ENCODE assay signal across 18 cellular contexts in the genomic region with DNA sequence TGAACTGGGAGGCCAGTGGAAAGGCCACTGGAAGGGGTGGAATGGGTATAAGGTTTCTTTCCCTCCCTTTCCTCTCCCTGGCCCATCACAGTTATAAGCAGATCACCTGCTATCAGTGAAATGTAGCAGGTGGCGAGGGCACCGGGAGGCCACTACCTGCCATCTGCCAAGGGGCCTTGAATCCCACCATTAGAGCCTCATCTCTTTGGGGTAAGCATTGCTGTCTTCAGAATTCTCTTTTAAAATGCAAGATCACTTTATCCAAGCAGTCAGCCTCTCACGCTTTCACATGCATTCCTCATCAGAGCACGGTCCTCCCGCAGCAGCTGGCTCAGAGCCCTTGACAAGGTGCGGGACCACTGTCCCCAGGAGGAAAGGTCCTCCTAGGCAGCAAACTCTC.
DNase-seq lines count a peak whose midpoint lies in the region; ATAC-seq and TF ChIP-seq lines count a peak whose summit lies in the region.
"Had no signal": no experiment of that assay in that cellular context is flagged by ENCODE, and none has a peak within 500 bp of the region (broad histone marks: within the 10 kb centered on the region; RNA-seq: fewer than 3 reads in every experiment).

No MANE protein-coding gene starts in this region.

- no peak overlapping the region for H3K4me3 ChIP-seq in heart right ventricle
- H3K4me3 ChIP-seq: BLaER1, GM23248, HAP-1 had no signal

- intact Hi-C loops in Right ventricle myocardium inferior (cut with DNase I) (no loop called here), heart right ventricle (cut with DNase I) (no loop called here), natural killer cell (cut with micrococcal nuclease) (no loop called here)

- WGBS in heart right ventricle, 2 donors, result 57 to 84% methylated on average over 6 of the region's 6 CpGs

- H3K4me3 Mint-ChIP-seq in natural killer cell, result no peak overlapping the region
- H3K4me3 Mint-ChIP-seq: CD14-positive monocyte; CD4-positive, alpha-beta memory T cell had no signal

- H3K4me1 Mint-ChIP-seq in natural killer cell, result no peaks in the 10 kb centered on the region
- H3K4me1 Mint-ChIP-seq: CD4-positive, alpha-beta memory T cell had no signal

- H3K9me3 ChIP-seq in heart right ventricle, result no peaks in the 10 kb centered on the region
- H3K9me3 ChIP-seq: BLaER1, HAP-1 had no signal

- H3K27me3 ChIP-seq in heart right ventricle, result no peaks in the 10 kb centered on the region
- H3K27me3 ChIP-seq: BLaER1 had no signal

- H3K27ac Mint-ChIP-seq in natural killer cell, result no peak overlapping the region
- H3K27ac Mint-ChIP-seq: CD4-positive, alpha-beta memory T cell had no signal

- DNase-seq in Right ventricle myocardium inferior (ENCODE audit: missing footprints) (peak; percentile 14), heart right ventricle (no peak), NCI-H69 (lab: John Stamatoyannopoulos, UW) (peak; percentile 46), cerebellum (ENCODE audit: low spot score) (peak; percentile 47), NK-92 (lab: John Stamatoyannopoulos, UW; ENCODE audit: unreplicated experiment) (no peak), NCI-H526 (lab: John Stamatoyannopoulos, UW) (no peak), natural killer cell (no peak), SW 1271 (lab: John Stamatoyannopoulos, UW) (no peak)
- DNase-seq: 8988T; CD4-positive, alpha-beta memory T cell; DMS53; DND-41; EL; GM23248 had no signal

- no peak for ATAC-seq in Right ventricle myocardium inferior
- ATAC-seq in heart right ventricle, result no peak
- no peak for ATAC-seq in natural killer cell
- ATAC-seq: HepG2 had no signal

- peaks cover 0 to 6% of the 10 kb centered on the region in 2 donors for H3K27me3 Mint-ChIP-seq in natural killer cell (ENCODE audit: low read depth in 2 of 2)

- TF ChIP-seq CTCF in heart right ventricle (IDR thresholded peaks at IDR 0.05) (no peak), natural killer cell (IDR thresholded peaks at IDR 0.05) (no peak)

- no peaks in the 10 kb centered on the region for H3K36me3 Mint-ChIP-seq in natural killer cell
- H3K36me3 Mint-ChIP-seq: CD14-positive monocyte; CD4-positive, alpha-beta memory T cell had no signal

- no peaks in the 10 kb centered on the region for H3K36me3 ChIP-seq in heart right ventricle
- H3K36me3 ChIP-seq: BLaER1, HAP-1 had no signal

- H3K9me3 Mint-ChIP-seq in natural killer cell, result no peaks in the 10 kb centered on the region
- H3K9me3 Mint-ChIP-seq: CD4-positive, alpha-beta memory T cell had no signal

- no peak overlapping the region for H3K27ac ChIP-seq in heart right ventricle
- H3K27ac ChIP-seq: BLaER1, GM23248 had no signal

- peaks cover 0 to 13% (median 11%) of the 10 kb centered on the region in 9 donors for H3K4me1 ChIP-seq in heart right ventricle

Comparison
In these comparisons a context has a peak if more than half of its experiments do, and no peak if none do; other contexts are left out.
1. DNase-seq: peak in Right ventricle myocardium inferior (single experiment), NCI-H69 (single experiment) and cerebellum (single experiment); none in heart right ventricle (0 of 2), NK-92 (single experiment), NCI-H526 (0 of 2), natural killer cell (single experiment) and SW 1271 (0 of 2).